Comparison of ENCODE assay signal across 1 cellular context in the genomic region with DNA sequence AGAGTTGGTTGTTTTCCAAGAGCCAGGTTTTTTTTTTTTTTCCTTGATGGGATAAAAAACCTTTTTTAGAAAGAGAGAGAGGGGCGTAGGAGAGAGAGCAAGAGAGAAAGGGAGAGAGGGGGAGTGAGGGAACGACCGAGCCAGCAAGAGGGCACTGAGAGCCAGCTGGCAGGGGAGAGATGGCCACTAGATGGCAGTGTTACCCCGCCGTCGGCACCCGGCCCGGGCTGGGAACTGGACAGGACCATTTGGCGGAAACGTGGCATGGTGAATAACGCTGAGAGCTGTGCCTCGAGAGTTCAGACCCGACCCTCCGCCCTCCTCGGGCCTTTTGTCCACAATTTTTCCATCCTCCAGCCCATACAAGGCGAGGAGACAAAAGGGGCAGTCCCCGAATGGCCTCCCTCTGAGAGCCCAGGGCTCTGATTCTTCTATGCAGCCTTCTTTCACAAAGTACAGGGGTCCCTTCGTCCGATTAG.
TF ChIP-seq lines count a peak whose summit lies in the region.

No MANE protein-coding gene starts in this region.

TF ChIP-seq in HepG2, 621 proteins besides CTCF, POLR2A, EP300 and RAD21 (continued from another document and continues in another):
- 0 out of 2 replicates have a peak, but pooled peaks have one; percentile 79 for TF ChIP-seq PCBP1 (IDR thresholded peaks at IDR 0.05; ENCODE audit: borderline replicate concordance, low read depth, low read length)
- TF ChIP-seq, protein P1, sequence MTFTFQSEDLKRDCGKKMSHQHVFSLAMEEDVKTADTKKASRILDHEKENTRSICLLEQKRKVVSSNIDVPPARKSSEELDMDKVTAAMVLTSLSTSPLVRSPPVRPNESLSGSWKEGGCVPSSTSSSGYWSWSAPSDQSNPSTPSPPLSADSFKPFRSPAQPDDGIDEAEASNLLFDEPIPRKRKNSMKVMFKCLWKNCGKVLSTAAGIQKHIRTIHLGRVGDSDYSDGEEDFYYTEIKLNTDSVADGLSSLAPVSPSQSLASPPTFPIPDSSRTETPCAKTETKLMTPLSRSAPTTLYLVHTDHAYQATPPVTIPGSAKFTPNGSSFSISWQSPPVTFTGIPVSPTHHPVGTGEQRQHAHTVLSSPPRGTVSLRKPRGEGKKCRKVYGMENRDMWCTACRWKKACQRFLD (CRISPR knock-in tag; IDR thresholded peaks at IDR 0.05; ENCODE audit: borderline replicate concordance) = no peak
- no peak for TF ChIP-seq SOX13 (IDR thresholded peaks at IDR 0.05)
- peak in 1 of 2 experiments; percentile 18; a peak in 1 of 4 replicates for TF ChIP-seq SOX13 (CRISPR knock-in tag; conservative IDR thresholded peaks at IDR 0.05 in 1 of 2, IDR thresholded peaks at IDR 0.05 in 1 of 2)
- 0 out of 2 replicates have a peak, but pooled peaks have one; percentile 73 for TF ChIP-seq EED (CRISPR knock-in tag; IDR thresholded peaks at IDR 0.05)
- TF ChIP-seq, protein P2, sequence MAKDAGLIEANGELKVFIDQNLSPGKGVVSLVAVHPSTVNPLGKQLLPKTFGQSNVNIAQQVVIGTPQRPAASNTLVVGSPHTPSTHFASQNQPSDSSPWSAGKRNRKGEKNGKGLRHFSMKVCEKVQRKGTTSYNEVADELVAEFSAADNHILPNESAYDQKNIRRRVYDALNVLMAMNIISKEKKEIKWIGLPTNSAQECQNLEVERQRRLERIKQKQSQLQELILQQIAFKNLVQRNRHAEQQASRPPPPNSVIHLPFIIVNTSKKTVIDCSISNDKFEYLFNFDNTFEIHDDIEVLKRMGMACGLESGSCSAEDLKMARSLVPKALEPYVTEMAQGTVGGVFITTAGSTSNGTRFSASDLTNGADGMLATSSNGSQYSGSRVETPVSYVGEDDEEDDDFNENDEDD (CRISPR knock-in tag; IDR thresholded peaks at IDR 0.05; ENCODE audit: borderline replicate concordance) = peak; percentile 42; the same call in 1 of the 2 replicates
- TF ChIP-seq ZSCAN12 (CRISPR knock-in tag; IDR thresholded peaks at IDR 0.05) = no peak
- TF ChIP-seq, protein P3, sequence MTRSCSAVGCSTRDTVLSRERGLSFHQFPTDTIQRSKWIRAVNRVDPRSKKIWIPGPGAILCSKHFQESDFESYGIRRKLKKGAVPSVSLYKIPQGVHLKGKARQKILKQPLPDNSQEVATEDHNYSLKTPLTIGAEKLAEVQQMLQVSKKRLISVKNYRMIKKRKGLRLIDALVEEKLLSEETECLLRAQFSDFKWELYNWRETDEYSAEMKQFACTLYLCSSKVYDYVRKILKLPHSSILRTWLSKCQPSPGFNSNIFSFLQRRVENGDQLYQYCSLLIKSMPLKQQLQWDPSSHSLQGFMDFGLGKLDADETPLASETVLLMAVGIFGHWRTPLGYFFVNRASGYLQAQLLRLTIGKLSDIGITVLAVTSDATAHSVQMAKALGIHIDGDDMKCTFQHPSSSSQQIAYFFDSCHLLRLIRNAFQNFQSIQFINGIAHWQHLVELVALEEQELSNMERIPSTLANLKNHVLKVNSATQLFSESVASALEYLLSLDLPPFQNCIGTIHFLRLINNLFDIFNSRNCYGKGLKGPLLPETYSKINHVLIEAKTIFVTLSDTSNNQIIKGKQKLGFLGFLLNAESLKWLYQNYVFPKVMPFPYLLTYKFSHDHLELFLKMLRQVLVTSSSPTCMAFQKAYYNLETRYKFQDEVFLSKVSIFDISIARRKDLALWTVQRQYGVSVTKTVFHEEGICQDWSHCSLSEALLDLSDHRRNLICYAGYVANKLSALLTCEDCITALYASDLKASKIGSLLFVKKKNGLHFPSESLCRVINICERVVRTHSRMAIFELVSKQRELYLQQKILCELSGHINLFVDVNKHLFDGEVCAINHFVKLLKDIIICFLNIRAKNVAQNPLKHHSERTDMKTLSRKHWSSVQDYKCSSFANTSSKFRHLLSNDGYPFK (CRISPR knock-in tag; IDR thresholded peaks at IDR 0.05; ENCODE audit: borderline replicate concordance) = 0 out of 2 replicates have a peak, but pooled peaks have one; percentile 36
- no peak for TF ChIP-seq ZNF256 (CRISPR knock-in tag; conservative IDR thresholded peaks at IDR 0.05)
- TF ChIP-seq, protein P4, sequence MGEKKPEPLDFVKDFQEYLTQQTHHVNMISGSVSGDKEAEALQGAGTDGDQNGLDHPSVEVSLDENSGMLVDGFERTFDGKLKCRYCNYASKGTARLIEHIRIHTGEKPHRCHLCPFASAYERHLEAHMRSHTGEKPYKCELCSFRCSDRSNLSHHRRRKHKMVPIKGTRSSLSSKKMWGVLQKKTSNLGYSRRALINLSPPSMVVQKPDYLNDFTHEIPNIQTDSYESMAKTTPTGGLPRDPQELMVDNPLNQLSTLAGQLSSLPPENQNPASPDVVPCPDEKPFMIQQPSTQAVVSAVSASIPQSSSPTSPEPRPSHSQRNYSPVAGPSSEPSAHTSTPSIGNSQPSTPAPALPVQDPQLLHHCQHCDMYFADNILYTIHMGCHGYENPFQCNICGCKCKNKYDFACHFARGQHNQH (CRISPR knock-in tag; IDR thresholded peaks at IDR 0.05) = peak; percentile 64; the same call in 1 of the 2 replicates
- no peak for TF ChIP-seq TBL1XR1 (IDR thresholded peaks at IDR 0.05; ENCODE audit: borderline replicate concordance, low read length, partially characterized antibody)
- 0 out of 2 replicates have a peak, but pooled peaks have one; percentile 33 for TF ChIP-seq MEIS1 (CRISPR knock-in tag; IDR thresholded peaks at IDR 0.05; ENCODE audit: borderline replicate concordance)
- TF ChIP-seq, protein P5, sequence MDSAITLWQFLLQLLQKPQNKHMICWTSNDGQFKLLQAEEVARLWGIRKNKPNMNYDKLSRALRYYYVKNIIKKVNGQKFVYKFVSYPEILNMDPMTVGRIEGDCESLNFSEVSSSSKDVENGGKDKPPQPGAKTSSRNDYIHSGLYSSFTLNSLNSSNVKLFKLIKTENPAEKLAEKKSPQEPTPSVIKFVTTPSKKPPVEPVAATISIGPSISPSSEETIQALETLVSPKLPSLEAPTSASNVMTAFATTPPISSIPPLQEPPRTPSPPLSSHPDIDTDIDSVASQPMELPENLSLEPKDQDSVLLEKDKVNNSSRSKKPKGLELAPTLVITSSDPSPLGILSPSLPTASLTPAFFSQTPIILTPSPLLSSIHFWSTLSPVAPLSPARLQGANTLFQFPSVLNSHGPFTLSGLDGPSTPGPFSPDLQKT (CRISPR knock-in tag; IDR thresholded peaks at IDR 0.05; ENCODE audit: borderline replicate concordance) = no peak
- TF ChIP-seq, protein P6, sequence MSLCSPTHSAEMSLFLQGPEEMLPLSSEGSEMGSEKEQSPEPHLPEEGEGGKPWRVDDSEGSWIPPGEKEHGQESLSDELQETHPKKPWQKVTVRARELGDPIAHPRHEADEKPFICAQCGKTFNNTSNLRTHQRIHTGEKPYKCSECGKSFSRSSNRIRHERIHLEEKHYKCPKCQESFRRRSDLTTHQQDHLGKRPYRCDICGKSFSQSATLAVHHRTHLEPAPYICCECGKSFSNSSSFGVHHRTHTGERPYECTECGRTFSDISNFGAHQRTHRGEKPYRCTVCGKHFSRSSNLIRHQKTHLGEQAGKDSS (CRISPR knock-in tag; IDR thresholded peaks at IDR 0.05; ENCODE audit: borderline replicate concordance, low read depth) = peak; percentile 77; the same call in 1 of the 2 replicates
- TF ChIP-seq KLF16 (CRISPR knock-in tag; IDR thresholded peaks at IDR 0.05) = 0 out of 4 replicates have a peak, but pooled peaks of 1 of the 2 experiments have one; percentile 21
- TF ChIP-seq, protein P7, sequence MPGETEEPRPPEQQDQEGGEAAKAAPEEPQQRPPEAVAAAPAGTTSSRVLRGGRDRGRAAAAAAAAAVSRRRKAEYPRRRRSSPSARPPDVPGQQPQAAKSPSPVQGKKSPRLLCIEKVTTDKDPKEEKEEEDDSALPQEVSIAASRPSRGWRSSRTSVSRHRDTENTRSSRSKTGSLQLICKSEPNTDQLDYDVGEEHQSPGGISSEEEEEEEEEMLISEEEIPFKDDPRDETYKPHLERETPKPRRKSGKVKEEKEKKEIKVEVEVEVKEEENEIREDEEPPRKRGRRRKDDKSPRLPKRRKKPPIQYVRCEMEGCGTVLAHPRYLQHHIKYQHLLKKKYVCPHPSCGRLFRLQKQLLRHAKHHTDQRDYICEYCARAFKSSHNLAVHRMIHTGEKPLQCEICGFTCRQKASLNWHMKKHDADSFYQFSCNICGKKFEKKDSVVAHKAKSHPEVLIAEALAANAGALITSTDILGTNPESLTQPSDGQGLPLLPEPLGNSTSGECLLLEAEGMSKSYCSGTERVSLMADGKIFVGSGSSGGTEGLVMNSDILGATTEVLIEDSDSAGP (CRISPR knock-in tag; IDR thresholded peaks at IDR 0.05; ENCODE audit: borderline replicate concordance) = peak; percentile 43; the same call in 1 of the 2 replicates
- no peak for TF ChIP-seq KDM5A (IDR thresholded peaks at IDR 0.05; ENCODE audit: borderline replicate concordance, low read length)
- TF ChIP-seq, protein P8, sequence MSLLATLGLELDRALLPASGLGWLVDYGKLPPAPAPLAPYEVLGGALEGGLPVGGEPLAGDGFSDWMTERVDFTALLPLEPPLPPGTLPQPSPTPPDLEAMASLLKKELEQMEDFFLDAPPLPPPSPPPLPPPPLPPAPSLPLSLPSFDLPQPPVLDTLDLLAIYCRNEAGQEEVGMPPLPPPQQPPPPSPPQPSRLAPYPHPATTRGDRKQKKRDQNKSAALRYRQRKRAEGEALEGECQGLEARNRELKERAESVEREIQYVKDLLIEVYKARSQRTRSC (CRISPR knock-in tag; IDR thresholded peaks at IDR 0.05; ENCODE audit: low read depth) = no peak
- TF ChIP-seq ZNF232 (CRISPR knock-in tag; IDR thresholded peaks at IDR 0.05; ENCODE audit: borderline replicate concordance) = no peak
- no peak for TF ChIP-seq ZNF607 (CRISPR knock-in tag; IDR thresholded peaks at IDR 0.05; ENCODE audit: borderline replicate concordance)
- no peak for TF ChIP-seq ZNF484 (CRISPR knock-in tag; IDR thresholded peaks at IDR 0.05; ENCODE audit: borderline replicate concordance, low read depth)
- TF ChIP-seq ZNF879 (CRISPR knock-in tag; IDR thresholded peaks at IDR 0.05) = no peak
- TF ChIP-seq ZNF501 (CRISPR knock-in tag; IDR thresholded peaks at IDR 0.05) = peak; percentile 70
- TF ChIP-seq ATF7-NPFF (CRISPR knock-in tag; IDR thresholded peaks at IDR 0.05; ENCODE audit: low read depth) = peak; percentile 44; the same call in 1 of the 2 replicates
- 0 out of 2 replicates have a peak, but pooled peaks have one; percentile 45 for TF ChIP-seq IRF2 (CRISPR knock-in tag; IDR thresholded peaks at IDR 0.05)
- TF ChIP-seq SUZ12 (IDR thresholded peaks at IDR 0.05; ENCODE audit: low read depth, low read length) = peak; percentile 17; the same call in 1 of the 2 replicates
- 0 out of 2 replicates have a peak, but pooled peaks have one; percentile 19 for TF ChIP-seq ETV6 (CRISPR knock-in tag; conservative IDR thresholded peaks at IDR 0.05)
- no peak for TF ChIP-seq ZFAT (CRISPR knock-in tag; conservative IDR thresholded peaks at IDR 0.05)
- no peak for TF ChIP-seq ZNF564 (CRISPR knock-in tag; IDR thresholded peaks at IDR 0.05)
- TF ChIP-seq EEA1 (CRISPR knock-in tag; IDR thresholded peaks at IDR 0.05; ENCODE audit: borderline replicate concordance) = no peak
- TF ChIP-seq, protein P9, sequence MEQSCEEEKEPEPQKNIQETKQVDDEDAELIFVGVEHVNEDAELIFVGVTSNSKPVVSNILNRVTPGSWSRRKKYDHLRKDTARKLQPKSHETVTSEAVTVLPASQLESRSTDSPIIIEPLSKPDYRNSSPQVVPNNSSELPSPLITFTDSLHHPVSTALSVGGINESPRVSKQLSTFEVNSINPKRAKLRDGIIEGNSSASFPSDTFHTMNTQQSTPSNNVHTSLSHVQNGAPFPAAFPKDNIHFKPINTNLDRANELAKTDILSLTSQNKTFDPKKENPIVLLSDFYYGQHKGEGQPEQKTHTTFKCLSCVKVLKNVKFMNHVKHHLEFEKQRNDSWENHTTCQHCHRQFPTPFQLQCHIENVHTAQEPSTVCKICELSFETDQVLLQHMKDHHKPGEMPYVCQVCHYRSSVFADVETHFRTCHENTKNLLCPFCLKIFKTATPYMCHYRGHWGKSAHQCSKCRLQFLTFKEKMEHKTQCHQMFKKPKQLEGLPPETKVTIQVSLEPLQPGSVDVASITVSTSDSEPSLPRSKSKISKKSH (CRISPR knock-in tag; IDR thresholded peaks at IDR 0.05; ENCODE audit: borderline replicate concordance) = peak; percentile 46; the same call in 1 of the 2 replicates
- TF ChIP-seq GATAD1 (CRISPR knock-in tag; IDR thresholded peaks at IDR 0.05) = 0 out of 2 replicates have a peak, but pooled peaks have one; percentile 33
- no peak for TF ChIP-seq ZNF333 (CRISPR knock-in tag; IDR thresholded peaks at IDR 0.05; ENCODE audit: borderline replicate concordance)
- no peak for TF ChIP-seq PHB2 (IDR thresholded peaks at IDR 0.05; ENCODE audit: partially characterized antibody)
- no peak for TF ChIP-seq ZNF510 (CRISPR knock-in tag; IDR thresholded peaks at IDR 0.05; ENCODE audit: low read depth)
- peak; percentile 55; the same call in 1 of the 2 replicates for TF ChIP-seq NFKB2 (CRISPR knock-in tag; IDR thresholded peaks at IDR 0.05; ENCODE audit: borderline replicate concordance)
- no peak for TF ChIP-seq NR2F6 (IDR thresholded peaks at IDR 0.05)
- peak; percentile 30; the same call in 1 of the 2 replicates for TF ChIP-seq NR2F6 (CRISPR knock-in tag; IDR thresholded peaks at IDR 0.05)
- TF ChIP-seq ZSCAN21 (CRISPR knock-in tag; IDR thresholded peaks at IDR 0.05; ENCODE audit: borderline replicate concordance) = 0 out of 2 replicates have a peak, but pooled peaks have one; percentile 44
- peak; percentile 27; the same call in 1 of the 3 replicates for TF ChIP-seq MXI1 (IDR thresholded peaks at IDR 0.05; ENCODE audit: borderline replicate concordance, low read depth, low read length)
- no peak for TF ChIP-seq KAT2B (IDR thresholded peaks at IDR 0.05; ENCODE audit: borderline replicate concordance, low read depth, low read length)
- TF ChIP-seq, protein P10, sequence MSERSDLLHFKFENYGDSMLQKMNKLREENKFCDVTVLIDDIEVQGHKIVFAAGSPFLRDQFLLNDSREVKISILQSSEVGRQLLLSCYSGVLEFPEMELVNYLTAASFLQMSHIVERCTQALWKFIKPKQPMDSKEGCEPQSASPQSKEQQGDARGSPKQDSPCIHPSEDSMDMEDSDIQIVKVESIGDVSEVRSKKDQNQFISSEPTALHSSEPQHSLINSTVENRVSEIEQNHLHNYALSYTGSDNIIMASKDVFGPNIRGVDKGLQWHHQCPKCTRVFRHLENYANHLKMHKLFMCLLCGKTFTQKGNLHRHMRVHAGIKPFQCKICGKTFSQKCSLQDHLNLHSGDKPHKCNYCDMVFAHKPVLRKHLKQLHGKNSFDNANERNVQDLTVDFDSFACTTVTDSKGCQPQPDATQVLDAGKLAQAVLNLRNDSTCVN (CRISPR knock-in tag; IDR thresholded peaks at IDR 0.05; ENCODE audit: borderline replicate concordance) = peak; percentile 81
- TF ChIP-seq TGIF2 (CRISPR knock-in tag; IDR thresholded peaks at IDR 0.05) = no peak; the same call in 1 of the 2 replicates
- TF ChIP-seq MTA1 (CRISPR knock-in tag; IDR thresholded peaks at IDR 0.05; ENCODE audit: borderline replicate concordance) = no peak
